In genomic region chr2:157866666-157867642, GRCh38 we compare ENCODE assay signal across 2 cellular contexts.
TF ChIP-seq lines count a peak whose summit lies in the region.

No MANE protein-coding gene starts in this region.

TF ChIP-seq in A549, 52 proteins besides CTCF, POLR2A, EP300 and RAD21:
- TF ChIP-seq, protein P1, sequence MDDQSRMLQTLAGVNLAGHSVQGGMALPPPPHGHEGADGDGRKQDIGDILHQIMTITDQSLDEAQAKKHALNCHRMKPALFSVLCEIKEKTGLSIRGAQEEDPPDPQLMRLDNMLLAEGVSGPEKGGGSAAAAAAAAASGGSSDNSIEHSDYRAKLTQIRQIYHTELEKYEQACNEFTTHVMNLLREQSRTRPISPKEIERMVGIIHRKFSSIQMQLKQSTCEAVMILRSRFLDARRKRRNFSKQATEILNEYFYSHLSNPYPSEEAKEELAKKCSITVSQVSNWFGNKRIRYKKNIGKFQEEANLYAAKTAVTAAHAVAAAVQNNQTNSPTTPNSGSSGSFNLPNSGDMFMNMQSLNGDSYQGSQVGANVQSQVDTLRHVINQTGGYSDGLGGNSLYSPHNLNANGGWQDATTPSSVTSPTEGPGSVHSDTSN (IDR thresholded peaks at IDR 0.05): no peak
- TF ChIP-seq ZSCAN20 (CRISPR knock-in tag; IDR thresholded peaks at IDR 0.05) (no peak), TP53 (CRISPR knock-in tag; IDR thresholded peaks at IDR 0.05) (no peak), TFCP2L1 (CRISPR knock-in tag; IDR thresholded peaks at IDR 0.05) (no peak), USF2 (IDR thresholded peaks at IDR 0.05) (no peak), RFX5 (IDR thresholded peaks at IDR 0.05) (no peak), SREBF2 (IDR thresholded peaks at IDR 0.05) (no peak), CBX8 (IDR thresholded peaks at IDR 0.05) (no peak), NFE2L2 (conservative IDR thresholded peaks at IDR 0.05; ENCODE audit: low read length) (no peak), MAFK (IDR thresholded peaks at IDR 0.05; ENCODE audit: partially characterized antibody) (no peak), RNF2 (IDR thresholded peaks at IDR 0.05; ENCODE audit: borderline replicate concordance, low read depth) (no peak), POLR2AphosphoS2 (conservative IDR thresholded peaks at IDR 0.05; ENCODE audit: low read length) (no peak), FOSB (CRISPR knock-in tag; IDR thresholded peaks at IDR 0.05) (no peak), JUN (IDR thresholded peaks at IDR 0.05) (no peak), SMC3 (IDR thresholded peaks at IDR 0.05) (no peak), HOXB13 (CRISPR knock-in tag; IDR thresholded peaks at IDR 0.05; ENCODE audit: low read depth) (no peak), NR3C1 (IDR thresholded peaks at IDR 0.05) (no peak)
- TF ChIP-seq, protein P2, sequence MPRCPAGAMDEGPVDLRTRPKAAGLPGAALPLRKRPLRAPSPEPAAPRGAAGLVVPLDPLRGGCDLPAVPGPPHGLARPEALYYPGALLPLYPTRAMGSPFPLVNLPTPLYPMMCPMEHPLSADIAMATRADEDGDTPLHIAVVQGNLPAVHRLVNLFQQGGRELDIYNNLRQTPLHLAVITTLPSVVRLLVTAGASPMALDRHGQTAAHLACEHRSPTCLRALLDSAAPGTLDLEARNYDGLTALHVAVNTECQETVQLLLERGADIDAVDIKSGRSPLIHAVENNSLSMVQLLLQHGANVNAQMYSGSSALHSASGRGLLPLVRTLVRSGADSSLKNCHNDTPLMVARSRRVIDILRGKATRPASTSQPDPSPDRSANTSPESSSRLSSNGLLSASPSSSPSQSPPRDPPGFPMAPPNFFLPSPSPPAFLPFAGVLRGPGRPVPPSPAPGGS (IDR thresholded peaks at IDR 0.05): no peak
- TF ChIP-seq, protein P3, sequence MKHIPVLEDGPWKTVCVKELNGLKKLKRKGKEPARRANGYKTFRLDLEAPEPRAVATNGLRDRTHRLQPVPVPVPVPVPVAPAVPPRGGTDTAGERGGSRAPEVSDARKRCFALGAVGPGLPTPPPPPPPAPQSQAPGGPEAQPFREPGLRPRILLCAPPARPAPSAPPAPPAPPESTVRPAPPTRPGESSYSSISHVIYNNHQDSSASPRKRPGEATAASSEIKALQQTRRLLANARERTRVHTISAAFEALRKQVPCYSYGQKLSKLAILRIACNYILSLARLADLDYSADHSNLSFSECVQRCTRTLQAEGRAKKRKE (CRISPR knock-in tag; IDR thresholded peaks at IDR 0.05; ENCODE audit: low read depth): no peak

TF ChIP-seq in liver, 16 proteins besides CTCF, POLR2A, EP300 and RAD21 (continued from another document):
- TF ChIP-seq ATF3 (IDR thresholded peaks at IDR 0.05): no peak
- peak in 1 of 2 donors; percentile 31 for TF ChIP-seq GABPA (IDR thresholded peaks at IDR 0.05 in 1 of 2, conservative IDR thresholded peaks at IDR 0.05 in 1 of 2)
- peak; percentile 38 for TF ChIP-seq HNF4G (IDR thresholded peaks at IDR 0.05)
- peak in 1 of 2 donors; percentile 37 for TF ChIP-seq JUND (IDR thresholded peaks at IDR 0.05)
- TF ChIP-seq SP1 (IDR thresholded peaks at IDR 0.05): peak; percentile 65
- no peak for TF ChIP-seq ZBTB33 (IDR thresholded peaks at IDR 0.05)
